Comparison of ENCODE assay signal across 1 cellular context in genomic region chr12:123533672-123534643, GRCh38.
TF ChIP-seq lines count a peak whose summit lies in the region.

RILPL1 (minus strand) TSS chr12:123533719; CDS start chr12:123533482, 237 bp downstream.

TF ChIP-seq in HepG2, 621 proteins besides CTCF, POLR2A, EP300 and RAD21 (continued from another document and continues in another):
- TF ChIP-seq ZNF142 (CRISPR knock-in tag; IDR thresholded peaks at IDR 0.05) (0 out of 2 replicates have a peak, but pooled peaks have one; percentile 15), ZSCAN20 (CRISPR knock-in tag; IDR thresholded peaks at IDR 0.05; ENCODE audit: borderline replicate concordance) (0 out of 2 replicates have a peak, but pooled peaks have one; percentile 38), ARID3A (IDR thresholded peaks at IDR 0.05; ENCODE audit: low read depth, low read length) (no peak), ZNF687 (CRISPR knock-in tag; IDR thresholded peaks at IDR 0.05) (peak; percentile 75), U2AF1 (optimal IDR thresholded peaks at IDR 0.05; ENCODE audit: low read depth, low read length) (no peak), ZGPAT (CRISPR knock-in tag; IDR thresholded peaks at IDR 0.05) (peak; percentile 58; the same call in 1 of the 2 replicates), RXRA (CRISPR knock-in tag; IDR thresholded peaks at IDR 0.05) (peak; percentile 43; the same call in 1 of the 2 replicates), SP2 (CRISPR knock-in tag; IDR thresholded peaks at IDR 0.05) (no peak), ZNF772 (CRISPR knock-in tag; IDR thresholded peaks at IDR 0.05) (0 out of 2 replicates have a peak, but pooled peaks have one; percentile 30), ASH2L (IDR thresholded peaks at IDR 0.05; ENCODE audit: insufficient read length, low read depth, low read length) (peak; percentile 30), ZNF710 (CRISPR knock-in tag; IDR thresholded peaks at IDR 0.05; ENCODE audit: borderline replicate concordance) (no peak), YEATS4 (CRISPR knock-in tag; IDR thresholded peaks at IDR 0.05; ENCODE audit: borderline replicate concordance) (0 out of 2 replicates have a peak, but pooled peaks have one; percentile 20), RBM39 (IDR thresholded peaks at IDR 0.05; ENCODE audit: low read depth, low read length, poor library complexity, severe bottlenecking) (peak; percentile 19), TMF1 (CRISPR knock-in tag; IDR thresholded peaks at IDR 0.05; ENCODE audit: low read depth) (peak; percentile 9; the same call in 1 of the 2 replicates), ZNF468 (CRISPR knock-in tag; IDR thresholded peaks at IDR 0.05) (no peak), ARNT2 (CRISPR knock-in tag; IDR thresholded peaks at IDR 0.05; ENCODE audit: low read depth) (peak; percentile 47; the same call in 1 of the 2 replicates), SMAD9 (CRISPR knock-in tag; IDR thresholded peaks at IDR 0.05) (no peak), NAIF1 (CRISPR knock-in tag; IDR thresholded peaks at IDR 0.05; ENCODE audit: borderline replicate concordance) (no peak), ZNF264 (CRISPR knock-in tag; IDR thresholded peaks at IDR 0.05) (peak; percentile 31; the same call in 1 of the 2 replicates), WIZ (CRISPR knock-in tag; IDR thresholded peaks at IDR 0.05) (no peak), SAP130 (CRISPR knock-in tag; IDR thresholded peaks at IDR 0.05; ENCODE audit: low read depth) (peak; percentile 42), MLXIP (CRISPR knock-in tag; IDR thresholded peaks at IDR 0.05; ENCODE audit: borderline replicate concordance) (no peak), ZNF263 (CRISPR knock-in tag; IDR thresholded peaks at IDR 0.05) (peak; percentile 85), ZFP82 (CRISPR knock-in tag; IDR thresholded peaks at IDR 0.05; ENCODE audit: borderline replicate concordance) (no peak), ZNF343 (CRISPR knock-in tag; IDR thresholded peaks at IDR 0.05) (no peak), ZFX (CRISPR knock-in tag; IDR thresholded peaks at IDR 0.05; ENCODE audit: low read depth) (peak; percentile 62), ZNF670 (CRISPR knock-in tag; IDR thresholded peaks at IDR 0.05; ENCODE audit: borderline replicate concordance) (no peak), HNRNPLL (IDR thresholded peaks at IDR 0.05; ENCODE audit: low read depth, low read length, poor library complexity, severe bottlenecking) (no peak)
